ENCODE assay signal across 9 cellular contexts in genomic region chr1:221712198-221712684, GRCh38. TPM values are rescaled to one million over a fixed set of nuclear protein-coding genes. Genes with fewer than 3 reads are reported as not detected.
DNase-seq lines count a peak whose midpoint lies in the region; ATAC-seq, FAIRE-seq and TF ChIP-seq lines count a peak whose summit lies in the region.
"Had no signal": no experiment of that assay in that cellular context is flagged by ENCODE, and none has a peak within 500 bp of the region (broad histone marks: within the 10 kb centered on the region; RNA-seq: fewer than 3 reads in every experiment).

No MANE protein-coding gene starts in this region.

- H3K4me3 ChIP-seq in colonic mucosa: no peak overlapping the region
- H3K4me3 ChIP-seq in skeletal muscle tissue (ENCODE audit: low read length in 3 of 3): no peak overlapping the region

- FAIRE-seq in RCC 7860 (lab: Jason Lieb, UNC): peak; percentile 81
- FAIRE-seq: G401.6 had no signal

- intact Hi-C loops in colonic mucosa (cut with DNase I): no loop called here

- no peaks in the 10 kb centered on the region for H3K27me3 Mint-ChIP-seq in progenitor cell of endocrine pancreas

- peaks cover 1% of the 10 kb centered on the region for H3K36me3 Mint-ChIP-seq in progenitor cell of endocrine pancreas (ENCODE audit: insufficient read depth)

- H3K4me1 ChIP-seq in colonic mucosa (peaks cover 6% of the 10 kb centered on the region), skeletal muscle tissue (ENCODE audit: control insufficient read depth in 3 of 3, insufficient read depth in 3 of 3, low read length in 3 of 3) (peaks cover 32 to 58% (median 37%) of the 10 kb centered on the region in 3 donors)

- H3K4me3 Mint-ChIP-seq in progenitor cell of endocrine pancreas (ENCODE audit: low read depth): no peak overlapping the region

- H3K27ac ChIP-seq in colonic mucosa (peak overlapping the region; percentile 18), skeletal muscle tissue (ENCODE audit: low read depth, low read length) (peak overlapping the region; percentile 43)

- no peaks in the 10 kb centered on the region for H3K36me3 ChIP-seq in colonic mucosa
- no peaks in the 10 kb centered on the region for H3K36me3 ChIP-seq in skeletal muscle tissue (ENCODE audit: control insufficient read depth in 3 of 3, insufficient read depth in 3 of 3, low read length in 3 of 3)

- H3K4me1 Mint-ChIP-seq in progenitor cell of endocrine pancreas (ENCODE audit: low read depth): peaks cover 75% of the 10 kb centered on the region

- no peak overlapping the region for H3K27ac Mint-ChIP-seq in progenitor cell of endocrine pancreas

- TF ChIP-seq CTCF in colonic mucosa (IDR thresholded peaks at IDR 0.05): no peak
- TF ChIP-seq CTCF in progenitor cell of endocrine pancreas (IDR thresholded peaks at IDR 0.05; ENCODE audit: unreplicated experiment): no peak

- H3K9me3 ChIP-seq in colonic mucosa (no peaks in the 10 kb centered on the region), skeletal muscle tissue (ENCODE audit: control insufficient read depth in 3 of 3, low read length in 3 of 3) (no peaks in the 10 kb centered on the region)

- peak; percentile 65 for ATAC-seq in HG02852 (IDR thresholded peaks at IDR 0.05; ENCODE audit: unreplicated experiment)

- DNase-seq in activated CD8-positive, alpha-beta memory T cell treated with anti-CD3 and anti-CD28 coated beads, Interleukin-2, amount 50 U/mL, for 1 hour (ENCODE audit: extremely low read depth): peak; percentile 30
- no peak for DNase-seq in activated CD8-positive, alpha-beta memory T cell treated with anti-CD3 and anti-CD28 coated beads for 24 hours
- DNase-seq in RCC 7860 (ENCODE audit: low spot score) (peak; percentile 64), colonic mucosa (no peak), GOT3 (lab: John Stamatoyannopoulos, UW) (no peak), progenitor cell of endocrine pancreas (ENCODE audit: low spot score, unreplicated experiment) (no peak)

- H3K9ac ChIP-seq in colonic mucosa (ENCODE audit: low read depth in 2 of 2, low read length in 2 of 2): no peak overlapping the region
- no peak overlapping the region for H3K9ac ChIP-seq in skeletal muscle tissue (ENCODE audit: low read depth in 1 of 3, low read length in 3 of 3)

- H3K27me3 ChIP-seq in colonic mucosa (no peaks in the 10 kb centered on the region), skeletal muscle tissue (ENCODE audit: control insufficient read depth in 3 of 3, insufficient read depth in 3 of 3, low read length in 3 of 3) (no peaks in the 10 kb centered on the region)

- peaks cover 7% of the 10 kb centered on the region for H3K9me3 Mint-ChIP-seq in progenitor cell of endocrine pancreas (ENCODE audit: low read depth)

RNA-seq across cellular contexts. Expression of gene DUSP10, which starts 29.6 kb away (rescaled TPM):
- 1 to 10 TPM; 2.8 to 8.1 TPM for total RNA-seq in colonic mucosa
- total RNA-seq in skeletal muscle tissue: 28.2 TPM
- total RNA-seq in progenitor cell of endocrine pancreas: 9.3 and 10.2 TPM in 2 replicates

Comparison
In these comparisons a context has a peak if more than half of its experiments do, and no peak if none do; other contexts are left out.
1. DNase-seq: peak in activated CD8-positive, alpha-beta memory T cell treated with anti-CD3 and anti-CD28 coated beads, Interleukin-2, amount 50 U/mL, for 1 hour (single experiment) and RCC 7860 (single experiment); none in activated CD8-positive, alpha-beta memory T cell treated with anti-CD3 and anti-CD28 coated beads for 24 hours (single experiment), colonic mucosa (single experiment), GOT3 (single experiment) and progenitor cell of endocrine pancreas (single experiment).